In genomic region chr15:96262497-96263268, GRCh38 we compare ENCODE assay signal across 15 cellular contexts.
DNase-seq lines count a peak whose midpoint lies in the region; ATAC-seq and TF ChIP-seq lines count a peak whose summit lies in the region.
"Had no signal": no experiment of that assay in that cellular context is flagged by ENCODE, and none has a peak within 500 bp of the region (broad histone marks: within the 10 kb centered on the region; RNA-seq: fewer than 3 reads in every experiment).

No MANE protein-coding gene starts in this region.

- H3K9me3 Mint-ChIP-seq in Caco-2 (ENCODE audit: unreplicated experiment) (peaks cover 9% of the 10 kb centered on the region), mesothelial cell of epicardium (no peaks in the 10 kb centered on the region)
- H3K9me3 Mint-ChIP-seq in activated T-cell treated with anti-CD3 and anti-CD28 coated beads, Interleukin-2, amount 50 U/mL, for 4 hours: no peaks in the 10 kb centered on the region

- intact Hi-C loops in Caco-2 (cut with micrococcal nuclease; ENCODE audit: unreplicated experiment): no loop called here
- intact Hi-C loops in sciatic nerve (cut with DNase I): no loop called here

- TF ChIP-seq CTCF in Caco-2 (IDR thresholded peaks at IDR 0.05; ENCODE audit: insufficient read depth in 1 of 2, low read depth in 1 of 2, low read length in 1 of 2, severe bottlenecking in 1 of 2, unreplicated experiment in 1 of 2) (no peak), choroid plexus epithelial cell (conservative IDR thresholded peaks at IDR 0.05; ENCODE audit: low read depth, low read length) (no peak), mesothelial cell of epicardium (IDR thresholded peaks at IDR 0.05; ENCODE audit: unreplicated experiment) (no peak)

- H3K36me3 Mint-ChIP-seq in Caco-2 (ENCODE audit: insufficient read depth, unreplicated experiment): peaks cover 11% of the 10 kb centered on the region
- peaks cover 8% of the 10 kb centered on the region for H3K36me3 Mint-ChIP-seq in mesothelial cell of epicardium
- H3K36me3 Mint-ChIP-seq in activated T-cell treated with anti-CD3 and anti-CD28 coated beads, Interleukin-2, amount 50 U/mL, for 4 hours (ENCODE audit: insufficient read depth): no peaks in the 10 kb centered on the region

- H3K4me1 ChIP-seq in Caco-2: peaks cover 73% of the 10 kb centered on the region

- no peaks in the 10 kb centered on the region for H3K27me3 ChIP-seq in Caco-2 (replicated peaks; ENCODE audit: control insufficient read depth, insufficient read depth, low read length)

- peak overlapping the region; percentile 77 for H3K27ac Mint-ChIP-seq in Caco-2 (ENCODE audit: unreplicated experiment)
- peak overlapping the region; percentile 75 for H3K27ac Mint-ChIP-seq in mesothelial cell of epicardium

- no TSS peak for BruUV-seq in Caco-2 (replicated peaks; lab: Mats Ljungman, UMichigan)

- POLR2A ChIA-PET in Caco-2 (lab: Charles Lee): interaction anchor here (0.7 kb wide), 1 partner anchor 64 kb away, joined by 3 read pairs; no protein-coding TSS in a partner anchor

- H3K27me3 Mint-ChIP-seq in Caco-2 (ENCODE audit: insufficient read depth, unreplicated experiment) (no peaks in the 10 kb centered on the region), mesothelial cell of epicardium (ENCODE audit: low read depth) (no peaks in the 10 kb centered on the region)
- H3K27me3 Mint-ChIP-seq in activated T-cell treated with anti-CD3 and anti-CD28 coated beads, Interleukin-2, amount 50 U/mL, for 4 hours (ENCODE audit: low read depth): peaks cover 10% of the 10 kb centered on the region

- H3K4me1 Mint-ChIP-seq in Caco-2 (ENCODE audit: low read depth, unreplicated experiment) (peaks cover 45% of the 10 kb centered on the region), mesothelial cell of epicardium (peaks cover 62% of the 10 kb centered on the region)
- H3K4me1 Mint-ChIP-seq in activated T-cell treated with anti-CD3 and anti-CD28 coated beads, Interleukin-2, amount 50 U/mL, for 4 hours (ENCODE audit: low read depth): no peaks in the 10 kb centered on the region

- CTCF ChIA-PET in Caco-2 (lab: Charles Lee): no interaction called here

- DNase-seq in Caco-2 (no peak), choroid plexus epithelial cell (ENCODE audit: low read depth) (peak; percentile 23), mesothelial cell of epicardium (ENCODE audit: low spot score in 2 of 2, unreplicated experiment in 2 of 2) (no peak), sciatic nerve (ENCODE audit: low spot score) (no peak), NCI-H526 (lab: John Stamatoyannopoulos, UW) (no peak)
- DNase-seq in activated T-cell treated with anti-CD3 and anti-CD28 coated beads, Interleukin-2, amount 50 U/mL, for 4 hours: no peak
- no peak for DNase-seq in stimulated activated CD4-positive, alpha-beta T cell treated with anti-CD3 and anti-CD28 coated beads, Interleukin-12 subunit alpha, Interleukin-12 subunit beta, amount 100 ng/mL, for 4 hours
- DNase-seq: 8988T, C1 segment of cervical spinal cord, DMS153, EL, Kasumi-1, NCI-H1930, NCI-H526 treated with DMSO at 0.1 percent for 48 hours had no signal

- H3K4me3 Mint-ChIP-seq in Caco-2 (ENCODE audit: unreplicated experiment): no peak overlapping the region
- H3K4me3 Mint-ChIP-seq in mesothelial cell of epicardium: no peak overlapping the region
- H3K4me3 Mint-ChIP-seq in activated T-cell treated with anti-CD3 and anti-CD28 coated beads, Interleukin-2, amount 50 U/mL, for 4 hours: no peak overlapping the region

- ATAC-seq in sciatic nerve (peak; percentile 79), GM21825 (IDR thresholded peaks at IDR 0.05; ENCODE audit: unreplicated experiment) (no peak)
- ATAC-seq in activated T-cell treated with anti-CD3 and anti-CD28 coated beads, Interleukin-2, amount 50 U/mL, for 4 hours: no peak

- H3K36me3 ChIP-seq in Caco-2 (ENCODE audit: control insufficient read depth, insufficient read depth, low read length): no peaks in the 10 kb centered on the region

- no peaks in the 10 kb centered on the region for H3K9me3 ChIP-seq in Caco-2

- H3K4me3 ChIP-seq in Caco-2 (ENCODE audit: low read depth, low read length) (no peak overlapping the region), choroid plexus epithelial cell (ENCODE audit: low read depth, low read length) (no peak overlapping the region)
